8 cellular contexts compared by ENCODE assay signal in the genomic region with DNA sequence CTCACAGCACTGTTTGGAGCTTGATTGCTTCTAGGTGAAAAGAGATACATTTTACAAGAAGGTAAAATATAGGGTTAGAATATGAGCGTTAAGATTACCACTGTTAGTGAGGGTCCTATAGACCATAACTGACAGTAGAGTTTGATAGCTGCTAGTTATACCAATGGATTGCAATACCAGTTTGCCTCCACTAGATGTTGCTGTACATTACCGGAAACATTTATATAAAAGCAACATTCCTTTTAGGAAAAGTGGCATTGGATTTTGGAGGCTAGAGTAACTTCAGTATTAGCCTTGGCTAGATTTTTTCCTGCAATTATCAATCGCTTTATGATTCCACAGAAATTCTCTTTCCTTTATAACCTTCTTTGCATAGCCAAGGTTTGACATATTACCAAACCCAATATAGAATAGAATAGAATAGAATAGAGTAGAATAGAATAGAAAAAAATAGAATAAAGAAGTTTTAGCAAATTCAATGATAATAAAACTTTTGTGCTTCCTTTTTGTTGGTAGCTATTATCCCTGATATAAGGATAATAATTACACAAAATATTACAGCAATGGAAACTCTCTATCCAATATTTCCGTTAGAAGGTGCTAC.
A peak's percentile ranks its signal among the peaks of the same experiment; 100 is the strongest.
DNase-seq lines count a peak whose midpoint lies in the region; ATAC-seq, FAIRE-seq and TF ChIP-seq lines count a peak whose summit lies in the region.

No MANE protein-coding gene starts in this region.

- peak; percentile 30 for DNase-seq in kidney glomerular epithelial cell (lab: John Stamatoyannopoulos, UW)
- DNase-seq in mucosa of gallbladder (ENCODE audit: low spot score) = no peak

- FAIRE-seq in A204.1 (lab: Jason Lieb, UNC) (peak; percentile 83), TTC549 (lab: Jason Lieb, UNC) (peak; percentile 15)

- peak; percentile 70 for ATAC-seq in GM18858 (IDR thresholded peaks at IDR 0.05; ENCODE audit: unreplicated experiment)
- ATAC-seq in HG03457 (IDR thresholded peaks at IDR 0.05; ENCODE audit: unreplicated experiment) = no peak
- no peak for ATAC-seq in HG02973 (IDR thresholded peaks at IDR 0.05; ENCODE audit: unreplicated experiment)

- TF ChIP-seq CTCF in LNCAP (IDR thresholded peaks at IDR 0.05) = peak; percentile 78
